In the genomic region with DNA sequence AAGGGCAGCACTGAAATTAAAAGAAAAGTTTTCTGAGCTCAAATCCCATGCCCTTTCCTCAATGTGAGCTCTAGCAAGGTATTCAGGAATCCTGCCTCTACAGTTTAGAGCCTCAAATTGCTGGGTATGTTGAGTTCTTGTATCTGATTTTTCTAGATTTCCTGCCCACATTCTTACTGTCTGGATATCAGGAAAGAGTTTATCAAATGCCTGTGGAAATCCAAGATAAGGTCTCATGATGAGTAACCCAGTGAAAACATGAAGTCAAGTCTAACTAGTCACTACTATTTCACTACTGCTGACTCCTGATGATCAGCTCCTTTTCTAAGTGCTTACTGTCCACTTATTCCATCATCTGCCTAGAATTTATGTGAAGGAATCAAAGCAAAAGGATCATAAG, we compare ENCODE assay signal across 1 cellular context.
TF ChIP-seq lines count a peak whose summit lies in the region.

No MANE protein-coding gene starts in this region.

TF ChIP-seq in K562, 482 proteins besides CTCF, POLR2A, EP300 and RAD21 (continued from another document):
- TF ChIP-seq, protein P1, sequence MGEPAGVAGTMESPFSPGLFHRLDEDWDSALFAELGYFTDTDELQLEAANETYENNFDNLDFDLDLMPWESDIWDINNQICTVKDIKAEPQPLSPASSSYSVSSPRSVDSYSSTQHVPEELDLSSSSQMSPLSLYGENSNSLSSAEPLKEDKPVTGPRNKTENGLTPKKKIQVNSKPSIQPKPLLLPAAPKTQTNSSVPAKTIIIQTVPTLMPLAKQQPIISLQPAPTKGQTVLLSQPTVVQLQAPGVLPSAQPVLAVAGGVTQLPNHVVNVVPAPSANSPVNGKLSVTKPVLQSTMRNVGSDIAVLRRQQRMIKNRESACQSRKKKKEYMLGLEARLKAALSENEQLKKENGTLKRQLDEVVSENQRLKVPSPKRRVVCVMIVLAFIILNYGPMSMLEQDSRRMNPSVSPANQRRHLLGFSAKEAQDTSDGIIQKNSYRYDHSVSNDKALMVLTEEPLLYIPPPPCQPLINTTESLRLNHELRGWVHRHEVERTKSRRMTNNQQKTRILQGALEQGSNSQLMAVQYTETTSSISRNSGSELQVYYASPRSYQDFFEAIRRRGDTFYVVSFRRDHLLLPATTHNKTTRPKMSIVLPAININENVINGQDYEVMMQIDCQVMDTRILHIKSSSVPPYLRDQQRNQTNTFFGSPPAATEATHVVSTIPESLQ (CRISPR knock-in tag; IDR thresholded peaks at IDR 0.05): no peak
- TF ChIP-seq EGR1 (conservative IDR thresholded peaks at IDR 0.05) (no peak), PHF21A (IDR thresholded peaks at IDR 0.05; ENCODE audit: borderline replicate concordance, low read depth) (no peak), CBFA2T3 (IDR thresholded peaks at IDR 0.05) (peak; percentile 43), NCOA1 (IDR thresholded peaks at IDR 0.05; ENCODE audit: low read depth) (no peak), GATA2 (CRISPR knock-in tag; IDR thresholded peaks at IDR 0.05) (no peak), FOXJ2 (tag; IDR thresholded peaks at IDR 0.05) (no peak)
- TF ChIP-seq, protein P2, sequence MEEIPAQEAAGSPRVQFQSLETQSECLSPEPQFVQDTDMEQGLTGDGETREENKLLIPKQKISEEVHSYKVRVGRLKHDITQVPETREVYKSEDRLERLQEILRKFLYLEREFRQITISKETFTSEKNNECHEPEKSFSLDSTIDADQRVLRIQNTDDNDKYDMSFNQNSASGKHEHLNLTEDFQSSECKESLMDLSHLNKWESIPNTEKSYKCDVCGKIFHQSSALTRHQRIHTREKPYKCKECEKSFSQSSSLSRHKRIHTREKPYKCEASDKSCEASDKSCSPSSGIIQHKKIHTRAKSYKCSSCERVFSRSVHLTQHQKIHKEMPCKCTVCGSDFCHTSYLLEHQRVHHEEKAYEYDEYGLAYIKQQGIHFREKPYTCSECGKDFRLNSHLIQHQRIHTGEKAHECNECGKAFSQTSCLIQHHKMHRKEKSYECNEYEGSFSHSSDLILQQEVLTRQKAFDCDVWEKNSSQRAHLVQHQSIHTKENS (CRISPR knock-in tag; IDR thresholded peaks at IDR 0.05): no peak
